8 cellular contexts compared by ENCODE assay signal in the genomic region with DNA sequence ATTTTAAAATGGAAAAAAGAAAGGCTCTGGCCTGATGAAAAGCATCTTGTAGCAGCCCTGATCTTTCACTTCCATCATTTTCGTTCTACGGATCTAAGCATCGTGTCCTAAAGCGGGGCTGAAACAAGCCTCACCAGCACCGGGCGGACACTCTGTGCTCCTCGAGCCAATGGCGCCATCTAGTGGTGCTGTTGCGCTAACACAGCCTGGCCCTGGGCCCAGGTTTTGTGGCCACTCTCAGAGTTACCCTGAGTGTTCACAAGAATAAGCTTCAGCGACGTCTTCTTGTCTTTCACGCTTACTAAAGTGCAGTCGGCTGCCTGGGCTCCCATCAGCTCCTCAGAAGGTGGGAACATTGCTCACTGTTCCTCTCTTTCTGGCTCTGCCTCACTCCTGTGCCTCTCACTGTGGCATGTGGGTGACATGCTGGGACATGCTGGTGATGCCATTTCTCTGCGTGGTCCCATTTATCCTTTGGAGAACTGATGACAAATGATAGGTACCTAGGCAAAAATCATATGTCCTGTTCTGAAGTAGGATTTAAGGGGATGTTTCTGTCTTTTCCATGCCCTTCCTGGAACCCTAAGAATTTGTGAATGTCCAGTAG. TPM values are rescaled to one million over a fixed set of nuclear protein-coding genes. Genes with fewer than 3 reads are reported as not detected.
A peak's percentile ranks its signal among the peaks of the same experiment; 100 is the strongest.
DNase-seq lines count a peak whose midpoint lies in the region; ATAC-seq and TF ChIP-seq lines count a peak whose summit lies in the region.

No MANE protein-coding gene starts in this region.

- H3K27me3 Mint-ChIP-seq in GM23338 (ENCODE audit: insufficient read depth, low read depth, poor library complexity) (peaks cover 8% of the 10 kb centered on the region), glutamatergic neuron (ENCODE audit: unreplicated experiment) (peaks cover 3% of the 10 kb centered on the region)

- H3F3A ChIP-seq in GM23338 (replicated peaks; ENCODE audit: low read depth), result no peaks in the 10 kb centered on the region

- H3K4me3 Mint-ChIP-seq in GM23338 (no peak overlapping the region), glutamatergic neuron (ENCODE audit: unreplicated experiment) (no peak overlapping the region)

- POLR2A ChIA-PET in GM10248 (lab: Yijun Ruan, JAX), result no interaction called here

- no peaks in the 10 kb centered on the region for H3K9me3 ChIP-seq in SJSA1 (replicated peaks)
- no peaks in the 10 kb centered on the region for H3K9me3 ChIP-seq in uterus

- peak; percentile 98 for ATAC-seq in GM23338

- CTCF ChIA-PET in GM10248 (lab: Yijun Ruan, JAX), result interaction anchor here (0.6 to 6.4 kb wide), 56 partner anchors 9 to 1078 kb away, joined by 3 to 106 read pairs (median 4); no protein-coding TSS in a partner anchor

- H3K36me3 Mint-ChIP-seq in GM23338 (ENCODE audit: low read depth) (no peaks in the 10 kb centered on the region), glutamatergic neuron (ENCODE audit: unreplicated experiment) (no peaks in the 10 kb centered on the region)

- H3K27me3 ChIP-seq in GM23338 (ENCODE audit: insufficient read depth) (peaks cover 4% of the 10 kb centered on the region; the same call in 1 of the 2 replicates), SJSA1 (replicated peaks) (no peaks in the 10 kb centered on the region), uterus (no peaks in the 10 kb centered on the region)

- intact Hi-C loops in posterior vena cava (cut with DNase I), result no loop called here
- intact Hi-C loops in uterus (cut with DNase I; ENCODE audit: low total_unique reads), result no loop called here

- H3K4me1 Mint-ChIP-seq in GM23338 (peaks cover 6% of the 10 kb centered on the region; the same call in 2 of the 3 replicates), glutamatergic neuron (ENCODE audit: low read depth, unreplicated experiment) (no peaks in the 10 kb centered on the region)

- H4K20me1 ChIP-seq in GM23338 (replicated peaks; ENCODE audit: insufficient read depth), result no peaks in the 10 kb centered on the region

- H2AFZ ChIP-seq in GM23338, result peak overlapping the region; percentile 86

- H3K4me3 ChIP-seq in GM23338 (no peak overlapping the region), SJSA1 (no peak overlapping the region), uterus (no peak overlapping the region)

- no peaks in the 10 kb centered on the region for H3K9me2 ChIP-seq in GM23338 (ENCODE audit: insufficient read depth)

- no peaks in the 10 kb centered on the region; the same call in 2 of the 3 replicates for H3K9me3 Mint-ChIP-seq in GM23338
- H3K9me3 Mint-ChIP-seq in glutamatergic neuron (ENCODE audit: unreplicated experiment), result no peaks in the 10 kb centered on the region

- TF ChIP-seq CTCF in GM10248 (IDR thresholded peaks at IDR 0.05; ENCODE audit: control extremely low read depth, extremely low read depth, low read depth, missing control alignments) (peak; percentile 100), GM23338 (conservative IDR thresholded peaks at IDR 0.05; ENCODE audit: low read depth in 2 of 2) (peak; percentile 97 to 99), glutamatergic neuron (IDR thresholded peaks at IDR 0.05; ENCODE audit: partially characterized antibody, unreplicated experiment) (peak; percentile 98), uterus (IDR thresholded peaks at IDR 0.05) (peak; percentile 82 to 90 (median 84))

- no peak overlapping the region for H3K4me2 ChIP-seq in GM23338

- H3K4me1 ChIP-seq in GM23338 (ENCODE audit: insufficient read depth), result peaks cover 3% of the 10 kb centered on the region
- no peaks in the 10 kb centered on the region for H3K4me1 ChIP-seq in SJSA1 (replicated peaks)
- H3K4me1 ChIP-seq in uterus, result no peaks in the 10 kb centered on the region

- H3K27ac ChIP-seq in GM23338 (ENCODE audit: low read depth) (no peak overlapping the region), SJSA1 (no peak overlapping the region), uterus (no peak overlapping the region)

- no peak overlapping the region for H3K27ac Mint-ChIP-seq in GM23338
- no peak overlapping the region for H3K27ac Mint-ChIP-seq in glutamatergic neuron (ENCODE audit: unreplicated experiment)

- no peaks in the 10 kb centered on the region for H3K36me3 ChIP-seq in GM23338 (ENCODE audit: insufficient read depth)
- no peaks in the 10 kb centered on the region for H3K36me3 ChIP-seq in SJSA1
- no peaks in the 10 kb centered on the region for H3K36me3 ChIP-seq in uterus

- no peak for TF ChIP-seq POLR2A in uterus (IDR thresholded peaks at IDR 0.05)

- DNase-seq in GM10248 (ENCODE audit: extremely low spot score), result peak; percentile 75
- peak; percentile 84 for DNase-seq in GM23338 (ENCODE audit: low spot score)
- DNase-seq in Kasumi-1 (lab: John Stamatoyannopoulos, UW), result peak; percentile 39 to 49
- DNase-seq in SJSA1 (ENCODE audit: low read depth in 1 of 2, low spot score in 2 of 2), result peak; percentile 32 to 57
- peak; percentile 32 to 66 (median 34) for DNase-seq in activated naive CD4-positive, alpha-beta T cell (lab: John Stamatoyannopoulos, UW)
- peak; percentile 90 for DNase-seq in glutamatergic neuron
- peak; percentile 94 for DNase-seq in posterior vena cava (ENCODE audit: low spot score)
- peak; percentile 66 to 80 for DNase-seq in uterus

- no peaks in the 10 kb centered on the region for H3K79me2 ChIP-seq in GM23338 (replicated peaks; ENCODE audit: insufficient read depth)

TF ChIP-seq in GM23338, 12 proteins besides CTCF, POLR2A, EP300 and RAD21 (continues in another document):
- TF ChIP-seq NANOG (IDR thresholded peaks at IDR 0.05; ENCODE audit: borderline replicate concordance), result no peak
- no peak for TF ChIP-seq ETS1 (IDR thresholded peaks at IDR 0.05)
- no peak for TF ChIP-seq ZNF331 (CRISPR knock-in tag; IDR thresholded peaks at IDR 0.05; ENCODE audit: low read depth)
- TF ChIP-seq STAT1 (IDR thresholded peaks at IDR 0.05; ENCODE audit: unreplicated experiment), result no peak
- no peak for TF ChIP-seq JUNB (IDR thresholded peaks at IDR 0.05; ENCODE audit: unreplicated experiment)
- no peak for TF ChIP-seq REST (IDR thresholded peaks at IDR 0.05; ENCODE audit: unreplicated experiment)
- TF ChIP-seq CREB1 (CRISPR knock-in tag; IDR thresholded peaks at IDR 0.05; ENCODE audit: low read depth), result no peak
- no peak for TF ChIP-seq ZNF114 (CRISPR knock-in tag; IDR thresholded peaks at IDR 0.05)

RNA-seq across cellular contexts. Expression of gene DMRT3, which starts 32.7 kb away (rescaled TPM):
- not detected in 2 replicates for total RNA-seq in GM23338 (2014; rRNA removed; shearing (Covaris generic))
- not detected in 2 replicates for polyA plus RNA-seq in GM23338 (2016; fragmentation: Nextera tagmentation; extraction: Ambion mirVana)
- not detected in 2 replicates for total RNA-seq in SJSA1 (2014; rRNA removed; shearing (Covaris generic))
- total RNA-seq in glutamatergic neuron (ENCODE audit: unreplicated experiment) (1.7 TPM), posterior vena cava (not detected), uterus (1 to 10 TPM in 1 of 4 donors, under 1 TPM in 2, not detected in 1; under 0.01 to 9.1 (median 0.18) TPM)

RNA-seq across cellular contexts. Expression of gene DMRT2, which starts 41.0 kb away (rescaled TPM):
- not detected in 2 replicates for total RNA-seq in GM23338 (2014; rRNA removed; shearing (Covaris generic))
- polyA plus RNA-seq in GM23338 (2016; fragmentation: Nextera tagmentation; extraction: Ambion mirVana), result not detected in 2 replicates
- not detected in 2 replicates for total RNA-seq in SJSA1 (2014; rRNA removed; shearing (Covaris generic))
- total RNA-seq in glutamatergic neuron (ENCODE audit: unreplicated experiment), result 0.56 TPM
- total RNA-seq in posterior vena cava, result under 1 TPM; 0.24 to 0.93 TPM
- total RNA-seq in uterus, result 1 to 10 TPM in 1 of 4 donors, not detected in 3; 3.1 TPM

Comparison
In these comparisons a context has a peak if more than half of its experiments do, and no peak if none do; other contexts are left out.
1. DNase-seq: peak in every context shown above with its lines; median percentile 94 in posterior vena cava; 90 in glutamatergic neuron; 84 in GM23338; 75 in GM10248; 73 in uterus; 44 in SJSA1; 44 in Kasumi-1; 34 in activated naive CD4-positive, alpha-beta T cell.